ENCODE assay signal across 15 cellular contexts in genomic region chr11:117691501-117691900, GRCh38.
DNase-seq lines count a peak whose midpoint lies in the region; ATAC-seq and TF ChIP-seq lines count a peak whose summit lies in the region.
"Had no signal": no experiment of that assay in that cellular context is flagged by ENCODE, and none has a peak within 500 bp of the region (broad histone marks: within the 10 kb centered on the region; RNA-seq: fewer than 3 reads in every experiment).

No MANE protein-coding gene starts in this region.

- H3K27me3 ChIP-seq in dorsolateral prefrontal cortex (no peaks in the 10 kb centered on the region), gastroesophageal sphincter (peaks cover 12% of the 10 kb centered on the region), testis (no peaks in the 10 kb centered on the region)
- H3K27me3 ChIP-seq: BE2C had no signal

- DNase-seq in COR-L47 (lab: John Stamatoyannopoulos, UW) (peak; percentile 48), ELR (ENCODE audit: low read depth) (peak; percentile 8), NCI-H526 (lab: John Stamatoyannopoulos, UW) (peak; percentile 93 to 94), dorsolateral prefrontal cortex (no peak), testis (no peak), AG20443 (ENCODE audit: low spot score) (no peak)
- DNase-seq: BE2C; CD8-positive, alpha-beta T cell; DND-41; NCI-H2171; NCI-H510A had no signal

- H3K4me3 ChIP-seq in dorsolateral prefrontal cortex, result no peak overlapping the region
- H3K4me3 ChIP-seq in gastroesophageal sphincter, result no peak overlapping the region
- H3K4me3 ChIP-seq in testis, result no peak overlapping the region

- H3K27ac ChIP-seq in dorsolateral prefrontal cortex, result peak overlapping the region in 50 of 59 donors; percentile 15 to 99 (median 82)
- H3K27ac ChIP-seq in gastroesophageal sphincter, result no peak overlapping the region
- no peak overlapping the region for H3K27ac ChIP-seq in testis
- H3K27ac ChIP-seq: KMS-11 had no signal

- H3K36me3 ChIP-seq in gastroesophageal sphincter (no peaks in the 10 kb centered on the region), testis (ENCODE audit: low read depth, missing control alignments) (no peaks in the 10 kb centered on the region)
- H3K36me3 ChIP-seq: BE2C had no signal

- ATAC-seq in gastroesophageal sphincter (no peak), GM21367 (IDR thresholded peaks at IDR 0.05; ENCODE audit: unreplicated experiment) (no peak)
- ATAC-seq: CD8-positive, alpha-beta T cell; SK-N-SH treated with all-trans-retinoic acid at 6 μM for 48 hours had no signal

- peaks cover 0 to 15% (median 5%) of the 10 kb centered on the region in 3 donors for H3K4me1 ChIP-seq in gastroesophageal sphincter
- no peaks in the 10 kb centered on the region for H3K4me1 ChIP-seq in testis

- WGBS in gastroesophageal sphincter (ENCODE audit: low coverage in 1 of 2), 2 donors, result 15 to 26% methylated on average over 8 to 9 of the region's 10 CpGs
- WGBS in testis, 2 donors, result 75 to 84% methylated on average over 10 of the region's 10 CpGs

- TF ChIP-seq CTCF in dorsolateral prefrontal cortex (IDR thresholded peaks at IDR 0.05 in 54 of 56, conservative IDR thresholded peaks at IDR 0.05 in 2 of 56; ENCODE audit: low read depth in 1 of 56, partially characterized antibody in 56 of 56) (no peak), gastroesophageal sphincter (IDR thresholded peaks at IDR 0.05) (no peak), testis (IDR thresholded peaks at IDR 0.05) (no peak)

- TF ChIP-seq EP300 in gastroesophageal sphincter (IDR thresholded peaks at IDR 0.05), result no peak

- intact Hi-C loops in dorsolateral prefrontal cortex (cut with DNase I), result no loop called here
- intact Hi-C loops in testis (cut with DNase I; ENCODE audit: low total_unique reads), result no loop called here

- no peak for TF ChIP-seq POLR2A in gastroesophageal sphincter (IDR thresholded peaks at IDR 0.05)
- TF ChIP-seq POLR2A in testis (IDR thresholded peaks at IDR 0.05), result no peak

- H3K9me3 ChIP-seq in gastroesophageal sphincter (no peaks in the 10 kb centered on the region), testis (no peaks in the 10 kb centered on the region)
- H3K9me3 ChIP-seq: BE2C had no signal

Comparison
In these comparisons a context has a peak if more than half of its experiments do, and no peak if none do; other contexts are left out.
1. DNase-seq: peak in COR-L47 (single experiment), ELR (single experiment) and NCI-H526 (2 of 2); none in dorsolateral prefrontal cortex (0 of 10), testis (single experiment) and AG20443 (single experiment).
2. H3K27ac ChIP-seq: peak in dorsolateral prefrontal cortex (50 of 59); none in gastroesophageal sphincter (0 of 4) and testis (0 of 2).